ENCODE assay signal across 1 cellular context in the genomic region with DNA sequence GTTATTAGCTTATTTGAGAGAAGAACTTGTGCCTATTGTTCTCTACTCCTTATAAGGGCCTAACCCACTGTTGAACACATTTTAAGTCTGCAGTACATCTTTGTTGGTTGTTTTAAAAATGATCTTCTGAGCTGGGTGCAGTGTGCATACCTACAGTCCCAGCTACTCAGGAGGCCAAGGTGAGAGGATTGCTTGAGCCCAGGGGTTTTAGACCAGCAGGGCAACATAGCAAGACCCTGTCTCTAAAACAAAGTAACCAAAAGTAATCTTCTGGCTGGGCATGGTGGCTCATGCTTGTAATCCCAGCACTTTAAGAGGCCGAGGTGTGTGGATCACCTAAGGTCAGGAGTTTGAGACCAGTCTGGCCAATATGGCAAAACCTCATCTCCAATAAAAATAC.
A peak's percentile ranks its signal among the peaks of the same experiment; 100 is the strongest.
TF ChIP-seq lines count a peak whose summit lies in the region.

No MANE protein-coding gene starts in this region.

TF ChIP-seq in HEK293, 187 proteins besides CTCF, POLR2A, EP300 and RAD21 (continued from another document):
- TF ChIP-seq, protein P1, sequence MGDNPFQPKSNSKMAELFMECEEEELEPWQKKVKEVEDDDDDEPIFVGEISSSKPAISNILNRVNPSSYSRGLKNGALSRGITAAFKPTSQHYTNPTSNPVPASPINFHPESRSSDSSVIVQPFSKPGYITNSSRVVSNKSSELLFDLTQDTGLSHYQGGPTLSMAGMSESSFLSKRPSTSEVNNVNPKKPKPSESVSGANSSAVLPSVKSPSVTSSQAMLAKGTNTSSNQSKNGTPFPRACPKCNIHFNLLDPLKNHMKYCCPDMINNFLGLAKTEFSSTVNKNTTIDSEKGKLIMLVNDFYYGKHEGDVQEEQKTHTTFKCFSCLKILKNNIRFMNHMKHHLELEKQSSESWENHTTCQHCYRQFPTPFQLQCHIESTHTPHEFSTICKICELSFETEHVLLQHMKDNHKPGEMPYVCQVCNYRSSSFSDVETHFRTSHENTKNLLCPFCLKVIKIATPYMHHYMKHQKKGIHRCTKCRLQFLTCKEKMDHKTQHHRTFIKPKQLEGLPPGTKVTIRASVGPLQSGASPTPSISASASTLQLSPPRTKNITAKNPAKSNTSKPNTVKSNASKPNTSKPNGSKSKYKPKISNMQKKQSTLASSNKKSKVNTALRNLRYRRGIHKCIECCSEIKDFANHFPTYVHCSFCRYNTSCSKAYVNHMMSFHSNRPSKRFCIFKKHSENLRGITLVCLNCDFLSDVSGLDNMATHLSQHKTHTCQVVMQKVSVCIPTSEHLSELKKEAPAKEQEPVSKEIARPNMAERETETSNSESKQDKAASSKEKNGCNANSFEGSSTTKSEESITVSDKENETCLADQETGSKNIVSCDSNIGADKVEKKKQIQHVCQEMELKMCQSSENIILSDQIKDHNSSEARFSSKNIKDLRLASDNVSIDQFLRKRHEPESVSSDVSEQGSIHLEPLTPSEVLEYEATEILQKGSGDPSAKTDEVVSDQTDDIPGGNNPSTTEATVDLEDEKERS (tag by site-specific recombination; IDR thresholded peaks at IDR 0.05), result no peak
- TF ChIP-seq ZNF121 (tag by site-specific recombination; IDR thresholded peaks at IDR 0.05) (0 out of 2 replicates have a peak, but pooled peaks have one; percentile 17), ZNF19 (tag by site-specific recombination; IDR thresholded peaks at IDR 0.05; ENCODE audit: low read depth) (no peak), MEIS1 (CRISPR knock-in tag; IDR thresholded peaks at IDR 0.05; ENCODE audit: borderline replicate concordance) (no peak)
